In the genomic region with DNA sequence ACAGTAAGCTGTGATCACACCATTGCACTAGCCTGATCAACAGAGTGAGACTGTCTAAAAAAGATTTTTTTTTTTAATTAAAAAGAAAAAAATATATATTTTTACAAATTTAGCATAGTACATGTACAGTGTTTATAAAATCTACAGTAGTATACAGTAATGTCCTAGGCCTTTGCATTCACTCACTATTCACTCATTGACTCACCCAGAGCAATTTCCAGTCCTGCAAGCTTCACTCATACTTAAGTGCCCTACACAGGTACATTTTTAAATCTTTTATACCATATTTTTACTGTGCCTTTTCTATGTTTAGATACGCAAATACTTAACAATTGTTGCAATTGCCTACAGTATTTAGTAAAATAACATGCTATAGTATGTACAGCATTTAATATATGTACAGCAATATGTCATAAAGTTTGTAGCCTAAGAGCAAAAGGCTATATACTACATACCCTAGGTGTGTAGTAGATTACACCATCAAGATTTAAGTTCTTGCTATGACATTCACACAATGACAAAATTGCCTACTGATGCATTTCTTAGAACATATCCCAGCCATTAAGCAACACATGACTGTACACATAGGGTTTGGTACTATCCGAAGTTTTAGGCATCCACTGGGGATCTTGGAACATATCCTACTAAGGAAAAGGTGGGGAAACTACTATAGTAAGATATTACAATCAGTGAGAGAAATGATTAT, we compare ENCODE assay signal across 23 cellular contexts. TPM values are rescaled to one million over a fixed set of nuclear protein-coding genes. Genes with fewer than 3 reads are reported as not detected.
DNase-seq lines count a peak whose midpoint lies in the region; ATAC-seq, FAIRE-seq and TF ChIP-seq lines count a peak whose summit lies in the region.
"Had no signal": no experiment of that assay in that cellular context is flagged by ENCODE, and none has a peak within 500 bp of the region (broad histone marks: within the 10 kb centered on the region; RNA-seq: fewer than 3 reads in every experiment).

No MANE protein-coding gene starts in this region.

- TF ChIP-seq POLR2A in A549 (IDR thresholded peaks at IDR 0.05; ENCODE audit: low read length), result no peak
- no peak for TF ChIP-seq POLR2A in GM12892 (IDR thresholded peaks at IDR 0.05; ENCODE audit: low read depth, low read length)

- WGBS in A549 (ENCODE audit: missing lambda C conversion rate), result 89% methylated on average over 2 of the region's 2 CpGs
- WGBS in endodermal cell (ENCODE audit: insufficient coverage in 1 of 2, insufficient read length in 1 of 2), 2 experiments, result 88% methylated on average over 1 of the region's 2 CpGs; no CpG with 5 or more reads in 1 of the 2 experiments

- no peak overlapping the region for H3K4me3 ChIP-seq in A549
- H3K4me3 ChIP-seq in Panc1 (ENCODE audit: low read depth in 2 of 2, low read length in 2 of 2), result no peak overlapping the region
- H3K4me3 ChIP-seq in endodermal cell (ENCODE audit: low read length), result no peak overlapping the region
- H3K4me3 ChIP-seq: HAP-1 had no signal

- H3K27me3 ChIP-seq in Panc1 (ENCODE audit: control insufficient read depth, insufficient read depth, low read length) (no peaks in the 10 kb centered on the region), endodermal cell (ENCODE audit: control insufficient read depth, insufficient read depth, low read length, poor library complexity, severe bottlenecking) (no peaks in the 10 kb centered on the region)
- H3K27me3 ChIP-seq: BE2C had no signal

- H3K4me3 Mint-ChIP-seq in endodermal cell, result no peak overlapping the region
- H3K4me3 Mint-ChIP-seq in activated CD4-positive, alpha-beta memory T cell treated with anti-CD3 and anti-CD28 coated beads, Interleukin-2, amount 10 ng/mL, durations not matched to agents 7 days and 5 days, result no peak overlapping the region
- H3K4me3 Mint-ChIP-seq: CD4-positive, CD25-positive, alpha-beta regulatory T cell; CD8-positive, alpha-beta memory T cell; IgD-negative memory B cell had no signal

- TSS peak; percentile 32 for BruUV-seq in Panc1 (replicated peaks; lab: Mats Ljungman, UMichigan)

- no peaks in the 10 kb centered on the region for H3K36me3 ChIP-seq in Panc1 (ENCODE audit: control insufficient read depth, insufficient read depth, low read length)
- H3K36me3 ChIP-seq in endodermal cell (ENCODE audit: control insufficient read depth, insufficient read depth, low read length), result peaks cover 29% of the 10 kb centered on the region
- H3K36me3 ChIP-seq: BE2C, HAP-1 had no signal

- no peak overlapping the region for H3K27ac Mint-ChIP-seq in endodermal cell
- H3K27ac Mint-ChIP-seq in activated CD4-positive, alpha-beta memory T cell treated with anti-CD3 and anti-CD28 coated beads, Interleukin-2, amount 10 ng/mL, durations not matched to agents 7 days and 5 days, result no peak overlapping the region
- H3K27ac Mint-ChIP-seq: CD4-positive, CD25-positive, alpha-beta regulatory T cell; IgD-negative memory B cell had no signal

- H3K36me3 Mint-ChIP-seq in endodermal cell (ENCODE audit: low read depth), result peaks cover 15% of the 10 kb centered on the region
- H3K36me3 Mint-ChIP-seq in activated CD4-positive, alpha-beta memory T cell treated with anti-CD3 and anti-CD28 coated beads, Interleukin-2, amount 10 ng/mL, durations not matched to agents 7 days and 5 days (ENCODE audit: low read depth), result no peaks in the 10 kb centered on the region

- intact Hi-C loops in Panc1 (cut with micrococcal nuclease; ENCODE audit: unreplicated experiment), result no loop called here

- ATAC-seq in A549, result no peak
- ATAC-seq in Panc1, result no peak
- ATAC-seq in esophagus mucosa, result peak; percentile 71

- H3K9me3 ChIP-seq in A549, result no peaks in the 10 kb centered on the region
- H3K9me3 ChIP-seq in Panc1 (ENCODE audit: control insufficient read depth, insufficient read depth, low read depth, low read length), result no peaks in the 10 kb centered on the region
- no peaks in the 10 kb centered on the region for H3K9me3 ChIP-seq in endodermal cell (ENCODE audit: control insufficient read depth, low read length)
- H3K9me3 ChIP-seq: BE2C, HAP-1 had no signal

- no peaks in the 10 kb centered on the region for H3K9me3 Mint-ChIP-seq in endodermal cell
- no peaks in the 10 kb centered on the region for H3K9me3 Mint-ChIP-seq in activated CD4-positive, alpha-beta memory T cell treated with anti-CD3 and anti-CD28 coated beads, Interleukin-2, amount 10 ng/mL, durations not matched to agents 7 days and 5 days
- H3K9me3 Mint-ChIP-seq: CD4-positive, CD25-positive, alpha-beta regulatory T cell; CD8-positive, alpha-beta memory T cell; IgD-negative memory B cell had no signal

- no peak for DNase-seq in A549 (ENCODE audit: low read depth in 1 of 2, low spot score in 1 of 2)
- DNase-seq in GM12892 (ENCODE audit: insufficient read length), result no peak
- DNase-seq in Panc1 (ENCODE audit: low read depth, low spot score), result no peak
- no peak for DNase-seq in endodermal cell
- no peak for DNase-seq in LoVo (ENCODE audit: low spot score)
- no peak for DNase-seq in activated CD4-positive, alpha-beta memory T cell treated with anti-CD3 and anti-CD28 coated beads, Interleukin-2, amount 10 ng/mL, durations not matched to agents 7 days and 5 days
- DNase-seq in GM19240 (ENCODE audit: insufficient read length, low spot score), result no peak
- DNase-seq: 8988T; BE2C; C1 segment of cervical spinal cord; CD4-positive, CD25-positive, alpha-beta regulatory T cell; CD8-positive, alpha-beta memory T cell; COR-L47; DMS 273 treated with DMSO at 0.1 percent for 48 hours; DMS53; DND-41; EL; KG1 had no signal

- no peaks in the 10 kb centered on the region for H3K27me3 Mint-ChIP-seq in endodermal cell (ENCODE audit: insufficient read depth)
- no peaks in the 10 kb centered on the region for H3K27me3 Mint-ChIP-seq in activated CD4-positive, alpha-beta memory T cell treated with anti-CD3 and anti-CD28 coated beads, Interleukin-2, amount 10 ng/mL, durations not matched to agents 7 days and 5 days
- H3K27me3 Mint-ChIP-seq: CD4-positive, CD25-positive, alpha-beta regulatory T cell; IgD-negative memory B cell had no signal

- POLR2A ChIA-PET in A549 (lab: Yijun Ruan, JAX), result no interaction called here
- POLR2A ChIA-PET in Panc1 (lab: Charles Lee), result interaction anchor here (0.7 kb wide), 1 partner anchor 451 kb away, joined by 3 read pairs; no protein-coding TSS in a partner anchor
- POLR2A ChIA-PET in activated CD4-positive, alpha-beta memory T cell treated with anti-CD3 and anti-CD28 coated beads, Interleukin-2, amount 10 ng/mL, durations not matched to agents 7 days and 5 days (lab: Charles Lee), result no interaction called here

- no peak for TF ChIP-seq EP300 in A549 (IDR thresholded peaks at IDR 0.05)

- no peak for TF ChIP-seq RAD21 in A549 (conservative IDR thresholded peaks at IDR 0.05 in 1 of 2, IDR thresholded peaks at IDR 0.05 in 1 of 2)

- in situ Hi-C loops in Panc1 (cut with HindIII; ENCODE audit: low pct_unique_long_range_greater_than_20kb, low sequenced_read_pairs), result no loop called here

- FAIRE-seq in A549 (lab: Jason Lieb, UNC) (peak; percentile 59), GM12892 (lab: Jason Lieb, UNC) (peak; percentile 58)
- FAIRE-seq: H1 had no signal

- no peak overlapping the region for H3K4me2 ChIP-seq in A549

- H3K9ac ChIP-seq in endodermal cell (ENCODE audit: extremely low read depth, low read length, poor library complexity, severe bottlenecking), result no peak overlapping the region

- H3K4me1 ChIP-seq in A549, result no peaks in the 10 kb centered on the region
- H3K4me1 ChIP-seq in Panc1 (ENCODE audit: control insufficient read depth, insufficient read depth, low read length), result no peaks in the 10 kb centered on the region
- peaks cover 9% of the 10 kb centered on the region for H3K4me1 ChIP-seq in endodermal cell (ENCODE audit: control insufficient read depth, insufficient read depth, low read length)
- H3K4me1 ChIP-seq: BE2C had no signal

- peaks cover 14% of the 10 kb centered on the region for H3K4me1 Mint-ChIP-seq in endodermal cell
- H3K4me1 Mint-ChIP-seq in activated CD4-positive, alpha-beta memory T cell treated with anti-CD3 and anti-CD28 coated beads, Interleukin-2, amount 10 ng/mL, durations not matched to agents 7 days and 5 days, result no peaks in the 10 kb centered on the region

- CTCF ChIA-PET in A549 (lab: Yijun Ruan, JAX) (interaction anchor here (2.3 kb wide), 1 partner anchor 45 kb away, joined by 10 read pairs; no protein-coding TSS in a partner anchor), Panc1 (lab: Charles Lee) (no interaction called here)
- CTCF ChIA-PET in activated CD4-positive, alpha-beta memory T cell treated with anti-CD3 and anti-CD28 coated beads, Interleukin-2, amount 10 ng/mL, durations not matched to agents 7 days and 5 days (lab: Charles Lee), result interaction anchor here (2.0 kb wide), 1 partner anchor 11 kb away, joined by 5 read pairs; no protein-coding TSS in a partner anchor

- H3K27ac ChIP-seq in A549, result no peak overlapping the region
- no peak overlapping the region for H3K27ac ChIP-seq in Panc1 (ENCODE audit: low read length)
- no peak overlapping the region for H3K27ac ChIP-seq in endodermal cell (ENCODE audit: low read depth, low read length)
- H3K27ac ChIP-seq: HL-60 had no signal

- no peak for TF ChIP-seq CTCF in A549 (IDR thresholded peaks at IDR 0.05)
- no peak for TF ChIP-seq CTCF in Panc1 (IDR thresholded peaks at IDR 0.05)
- TF ChIP-seq CTCF in endodermal cell (conservative IDR thresholded peaks at IDR 0.05), result no peak

TF ChIP-seq in A549, 52 proteins besides CTCF, POLR2A, EP300 and RAD21:
- TF ChIP-seq ZFP36 (IDR thresholded peaks at IDR 0.05; ENCODE audit: borderline replicate concordance, partially characterized antibody) (no peak), MAFK (IDR thresholded peaks at IDR 0.05; ENCODE audit: partially characterized antibody) (peak; percentile 67)

RNA-seq across cellular contexts. Expression of a gene that starts 22.8 kb away (rescaled TPM):
- polyA plus RNA-seq in A549 (2011; rRNA removed) (35.9 and 51.0 TPM in 2 replicates), A549 (2017; fragmentation: RNase III; extraction: RNeasy Plus Mini Kit Qiagen cat#74134 plus additional on column Dnase treatment) (28.3 to 31.7 TPM (median 30.7 TPM) in 3 replicates)
- polyA plus RNA-seq in A549 (2012; cell fraction: cytosol; rRNA removed), result 5.8 and 6.0 TPM in 2 replicates
- 3.6 and 6.0 TPM in 2 replicates for polyA plus RNA-seq in A549 (2012; cell fraction: nucleus; rRNA removed)
- polyA minus RNA-seq in A549 (2011; rRNA and poly(A)+ RNA removed), result 17.4 and 20.0 TPM in 2 replicates
- polyA plus RNA-seq in GM12892 (2012; ENCODE audit: missing spikeins), result 18.5 TPM
- total RNA-seq in Panc1 (2021; ENCODE audit: unreplicated experiment) (68.3 TPM), esophagus mucosa (29.9 TPM), endodermal cell (100 to 1,000 TPM; 108 to 109 TPM)
- polyA plus RNA-seq in Panc1 (2012; ENCODE audit: insufficient read length), result 21.7 TPM
- polyA plus RNA-seq in endodermal cell (2013, experiment 1 of 2), result 47.2 TPM
- 51.9 TPM for polyA plus RNA-seq in endodermal cell (2013, experiment 2 of 2)
- 10 to 100 TPM; 23.7 to 24.9 TPM for total RNA-seq in activated CD4-positive, alpha-beta memory T cell treated with anti-CD3 and anti-CD28 coated beads, Interleukin-2, amount 10 ng/mL, durations not matched to agents 7 days and 5 days
